1 cellular context compared by ENCODE assay signal in genomic region chr15:90535254-90535653, GRCh38.
TF ChIP-seq lines count a peak whose summit lies in the region.

No MANE protein-coding gene starts in this region.

TF ChIP-seq in K562, 482 proteins besides CTCF, POLR2A, EP300 and RAD21:
- peak; percentile 92 for TF ChIP-seq ESRRA (IDR thresholded peaks at IDR 0.05; ENCODE audit: borderline replicate concordance, low read depth)
- TF ChIP-seq RCOR1 (IDR thresholded peaks at IDR 0.05; ENCODE audit: borderline replicate concordance in 1 of 2, low read depth in 2 of 2, low read length in 2 of 2) = peak in 1 of 2 experiments; percentile 86; a peak in 2 of 4 replicates
- no peak for TF ChIP-seq FOXP1 (CRISPR knock-in tag; IDR thresholded peaks at IDR 0.05)
- 0 out of 4 replicates have a peak, but pooled peaks of 1 of the 2 experiments have one; percentile 48 for TF ChIP-seq HDAC1 (IDR thresholded peaks at IDR 0.05)
- TF ChIP-seq NFE2 (IDR thresholded peaks at IDR 0.05; ENCODE audit: low read depth) = peak; percentile 71; the same call in 1 of the 2 replicates
- TF ChIP-seq FOSL1 (tag; conservative IDR thresholded peaks at IDR 0.05) = peak; percentile 29; the same call in 1 of the 2 replicates
- no peak for TF ChIP-seq TARDBP (IDR thresholded peaks at IDR 0.05)
- no peak for TF ChIP-seq BCL6 (CRISPR knock-in tag; IDR thresholded peaks at IDR 0.05)
- TF ChIP-seq NR2C2 (CRISPR knock-in tag; IDR thresholded peaks at IDR 0.05) = no peak
- peak; percentile 51; the same call in 1 of the 2 replicates for TF ChIP-seq NR2C2 (tag; IDR thresholded peaks at IDR 0.05)
- 0 out of 2 replicates have a peak, but pooled peaks have one; percentile 38 for TF ChIP-seq TFAP4 (CRISPR knock-in tag; IDR thresholded peaks at IDR 0.05; ENCODE audit: borderline replicate concordance)
- peak; percentile 22; the same call in 1 of the 2 replicates for TF ChIP-seq CREM (IDR thresholded peaks at IDR 0.05; ENCODE audit: low read depth)
- TF ChIP-seq TSHZ1 (CRISPR knock-in tag; IDR thresholded peaks at IDR 0.05) = no peak
- TF ChIP-seq TCF15 (CRISPR knock-in tag; IDR thresholded peaks at IDR 0.05) = no peak
- TF ChIP-seq POLR2B (IDR thresholded peaks at IDR 0.05; ENCODE audit: low read depth, partially characterized antibody) = no peak
- TF ChIP-seq ZEB2 (IDR thresholded peaks at IDR 0.05) = 0 out of 2 replicates have a peak, but pooled peaks have one; percentile 42
- no peak for TF ChIP-seq CBX1 (IDR thresholded peaks at IDR 0.05; ENCODE audit: low read depth)
- no peak for TF ChIP-seq ZNF23 (CRISPR knock-in tag; IDR thresholded peaks at IDR 0.05)
- no peak for TF ChIP-seq RBM17 (IDR thresholded peaks at IDR 0.05; ENCODE audit: borderline replicate concordance, low read depth, low read length)
- TF ChIP-seq SRSF9 (IDR thresholded peaks at IDR 0.05; ENCODE audit: borderline replicate concordance, low read depth, low read length) = no peak
- TF ChIP-seq HMBOX1 (IDR thresholded peaks at IDR 0.05) = peak; percentile 77
- peak; percentile 44; the same call in 1 of the 2 replicates for TF ChIP-seq ARID1B (IDR thresholded peaks at IDR 0.05)
- no peak for TF ChIP-seq CHD4 (IDR thresholded peaks at IDR 0.05; ENCODE audit: insufficient read depth, insufficient replicate concordance, low read depth, low read length, poor library complexity, severe bottlenecking)
- TF ChIP-seq ZFP36 (IDR thresholded peaks at IDR 0.05; ENCODE audit: low read depth, low read length, partially characterized antibody) = peak; percentile 40
- TF ChIP-seq KDM1A (IDR thresholded peaks at IDR 0.05) = peak; percentile 68 to 76
- 0 out of 2 replicates have a peak, but pooled peaks have one; percentile 5 for TF ChIP-seq TCF3 (CRISPR knock-in tag; IDR thresholded peaks at IDR 0.05)
- TF ChIP-seq KAT8 (IDR thresholded peaks at IDR 0.05; ENCODE audit: low read depth) = no peak
- TF ChIP-seq MAFG (tag; conservative IDR thresholded peaks at IDR 0.05) = peak; percentile 39
- TF ChIP-seq NR2C1 (IDR thresholded peaks at IDR 0.05) = no peak
- TF ChIP-seq NR2C1 (tag; IDR thresholded peaks at IDR 0.05) = 0 out of 2 replicates have a peak, but pooled peaks have one; percentile 21
- TF ChIP-seq CTBP1 (IDR thresholded peaks at IDR 0.05; ENCODE audit: borderline replicate concordance) = peak; percentile 93
- TF ChIP-seq RBM15 (IDR thresholded peaks at IDR 0.05; ENCODE audit: insufficient read depth, low read length) = no peak
- TF ChIP-seq ZNF395 (CRISPR knock-in tag; IDR thresholded peaks at IDR 0.05) = no peak
- no peak for TF ChIP-seq ZFP91 (CRISPR knock-in tag; IDR thresholded peaks at IDR 0.05)
- no peak for TF ChIP-seq GTF2F1 (IDR thresholded peaks at IDR 0.05; ENCODE audit: low read depth, low read length)
- TF ChIP-seq SMARCE1 (IDR thresholded peaks at IDR 0.05) = 0 out of 2 replicates have a peak, but pooled peaks have one; percentile 26
- no peak for TF ChIP-seq KLF1 (tag; IDR thresholded peaks at IDR 0.05)
- no peak for TF ChIP-seq RERE (CRISPR knock-in tag; IDR thresholded peaks at IDR 0.05; ENCODE audit: borderline replicate concordance)
- peak; percentile 32 for TF ChIP-seq DPF2 (IDR thresholded peaks at IDR 0.05)
- peak; percentile 16; the same call in 1 of the 2 replicates for TF ChIP-seq CBFA2T3 (IDR thresholded peaks at IDR 0.05)
- TF ChIP-seq TAF15 (IDR thresholded peaks at IDR 0.05; ENCODE audit: low read depth, low read length) = no peak
- TF ChIP-seq SOX6 (IDR thresholded peaks at IDR 0.05) = peak; percentile 11; the same call in 1 of the 2 replicates
- TF ChIP-seq MLLT1 (IDR thresholded peaks at IDR 0.05) = 0 out of 4 replicates have a peak, but pooled peaks of 1 of the 2 experiments have one; percentile 21
